Comparison of ENCODE assay signal across 10 cellular contexts in genomic region chr13:44396963-44397580, GRCh38. TPM values are rescaled to one million over a fixed set of nuclear protein-coding genes. Genes with fewer than 3 reads are reported as not detected.
DNase-seq lines count a peak whose midpoint lies in the region; ATAC-seq and TF ChIP-seq lines count a peak whose summit lies in the region.
"Had no signal": no experiment of that assay in that cellular context is flagged by ENCODE, and none has a peak within 500 bp of the region (broad histone marks: within the 10 kb centered on the region; RNA-seq: fewer than 3 reads in every experiment).

No MANE protein-coding gene starts in this region.

- H3K4me1 ChIP-seq in SK-N-SH (ENCODE audit: control insufficient read depth in 1 of 2, insufficient read depth in 2 of 2, low read depth in 1 of 2, low read length in 1 of 2) (peaks cover 0 to 42% of the 10 kb centered on the region in 2 experiments; a peak in 2 of 4 replicates), testis (peaks cover 21% of the 10 kb centered on the region)

- WGBS in SK-N-SH (ENCODE audit: low lambda C conversion rate), result 73% methylated on average over 15 of the region's 18 CpGs
- 21 to 25% methylated on average over 18 of the region's 18 CpGs for WGBS in testis, 2 donors

- peak; percentile 34 for TF ChIP-seq RAD21 in SK-N-SH (IDR thresholded peaks at IDR 0.05; ENCODE audit: low read length)

- CTCF ChIA-PET in SK-N-SH (lab: Yijun Ruan, JAX), result interaction anchor here (1.0 to 1.7 kb wide), 4 partner anchors 25 to 205 kb away, joined by 3 to 5 read pairs (median 4); no protein-coding TSS in a partner anchor

- H3K36me3 ChIP-seq in SK-N-SH (replicated peaks in 1 of 2; ENCODE audit: control insufficient read depth in 1 of 2, insufficient read depth in 2 of 2, low read length in 1 of 2) (no peaks in the 10 kb centered on the region), testis (ENCODE audit: low read depth, missing control alignments) (no peaks in the 10 kb centered on the region)
- H3K36me3 ChIP-seq: upper lobe of left lung had no signal

- TF ChIP-seq CTCF in SK-N-SH (IDR thresholded peaks at IDR 0.05), result no peak
- no peak for TF ChIP-seq CTCF in fibroblast of the aortic adventitia (IDR thresholded peaks at IDR 0.05; ENCODE audit: insufficient read depth, low read length)
- no peak for TF ChIP-seq CTCF in testis (IDR thresholded peaks at IDR 0.05)
- TF ChIP-seq CTCF in GM13976 (IDR thresholded peaks at IDR 0.05; ENCODE audit: borderline replicate concordance, control extremely low read depth, extremely low read depth, insufficient read depth, missing control alignments), result no peak

- no peaks in the 10 kb centered on the region for H3F3A ChIP-seq in SK-N-SH (replicated peaks; ENCODE audit: insufficient read depth)

- intact Hi-C loops in testis (cut with DNase I; ENCODE audit: low total_unique reads), result no loop called here

- H3K9me2 ChIP-seq in SK-N-SH, result no peaks in the 10 kb centered on the region

- H3K9ac ChIP-seq in SK-N-SH, result no peak overlapping the region

- in situ Hi-C loops in GM13976 (cut with MboI; ENCODE audit: low sequenced_read_pairs, unreplicated experiment), result no loop called here

- POLR2A ChIA-PET in SK-N-SH (lab: Yijun Ruan, JAX), result interaction anchor here (1.0 to 5.3 kb wide), 4 partner anchors 22 to 65 kb away, joined by 5 to 59 read pairs (median 8); partner anchors contain the start of gene SERP2

- H3K27me3 ChIP-seq in SK-N-SH (ENCODE audit: insufficient read depth), result no peaks in the 10 kb centered on the region
- no peaks in the 10 kb centered on the region for H3K27me3 ChIP-seq in testis
- H3K27me3 ChIP-seq: upper lobe of left lung had no signal

- H3K27ac ChIP-seq in SK-N-SH (ENCODE audit: low read depth in 2 of 2, low read length in 1 of 2) (peak overlapping the region in 1 of 2 experiments; percentile 98; a peak in 2 of 4 replicates), testis (peak overlapping the region; percentile 0 to 76)

- TF ChIP-seq POLR2A in testis (IDR thresholded peaks at IDR 0.05), result no peak

- H3K79me2 ChIP-seq in SK-N-SH (ENCODE audit: insufficient read depth), result no peaks in the 10 kb centered on the region

- no peaks in the 10 kb centered on the region for H3K9me3 ChIP-seq in SK-N-SH
- no peaks in the 10 kb centered on the region for H3K9me3 ChIP-seq in testis
- H3K9me3 ChIP-seq: upper lobe of left lung had no signal

- DNase-seq in SK-N-SH (peak; percentile 77), fibroblast of the aortic adventitia (ENCODE audit: low read depth) (peak; percentile 44), midbrain (lab: John Stamatoyannopoulos, UW) (peak; percentile 34), testis (no peak), GM13976 (ENCODE audit: low spot score) (no peak)
- DNase-seq: NCI-H2029, upper lobe of left lung had no signal

- H4K20me1 ChIP-seq in SK-N-SH (ENCODE audit: insufficient read depth), result no peaks in the 10 kb centered on the region

- H2AFZ ChIP-seq in SK-N-SH (ENCODE audit: low read depth), result no peak overlapping the region

- no peak overlapping the region for H3K4me3 ChIP-seq in SK-N-SH (ENCODE audit: low read depth in 2 of 2, low read length in 1 of 2)
- H3K4me3 ChIP-seq in fibroblast of the aortic adventitia (ENCODE audit: low read depth, low read length), result no peak overlapping the region
- no peak overlapping the region for H3K4me3 ChIP-seq in testis

- ATAC-seq in GM19452 (IDR thresholded peaks at IDR 0.05; ENCODE audit: unreplicated experiment), result no peak
- no peak for ATAC-seq in GM19467 (IDR thresholded peaks at IDR 0.05; ENCODE audit: unreplicated experiment)
- ATAC-seq in GM19397 (IDR thresholded peaks at IDR 0.05; ENCODE audit: unreplicated experiment), result no peak

- no peak overlapping the region for H3K4me2 ChIP-seq in SK-N-SH

- peak in 1 of 2 experiments; percentile 67; a peak in 2 of 4 replicates for TF ChIP-seq EP300 in SK-N-SH (IDR thresholded peaks at IDR 0.05; ENCODE audit: borderline replicate concordance in 1 of 2, low read depth in 1 of 2, low read length in 1 of 2)

TF ChIP-seq in SK-N-SH, 30 proteins besides CTCF, POLR2A, EP300 and RAD21:
- TF ChIP-seq, protein P1, sequence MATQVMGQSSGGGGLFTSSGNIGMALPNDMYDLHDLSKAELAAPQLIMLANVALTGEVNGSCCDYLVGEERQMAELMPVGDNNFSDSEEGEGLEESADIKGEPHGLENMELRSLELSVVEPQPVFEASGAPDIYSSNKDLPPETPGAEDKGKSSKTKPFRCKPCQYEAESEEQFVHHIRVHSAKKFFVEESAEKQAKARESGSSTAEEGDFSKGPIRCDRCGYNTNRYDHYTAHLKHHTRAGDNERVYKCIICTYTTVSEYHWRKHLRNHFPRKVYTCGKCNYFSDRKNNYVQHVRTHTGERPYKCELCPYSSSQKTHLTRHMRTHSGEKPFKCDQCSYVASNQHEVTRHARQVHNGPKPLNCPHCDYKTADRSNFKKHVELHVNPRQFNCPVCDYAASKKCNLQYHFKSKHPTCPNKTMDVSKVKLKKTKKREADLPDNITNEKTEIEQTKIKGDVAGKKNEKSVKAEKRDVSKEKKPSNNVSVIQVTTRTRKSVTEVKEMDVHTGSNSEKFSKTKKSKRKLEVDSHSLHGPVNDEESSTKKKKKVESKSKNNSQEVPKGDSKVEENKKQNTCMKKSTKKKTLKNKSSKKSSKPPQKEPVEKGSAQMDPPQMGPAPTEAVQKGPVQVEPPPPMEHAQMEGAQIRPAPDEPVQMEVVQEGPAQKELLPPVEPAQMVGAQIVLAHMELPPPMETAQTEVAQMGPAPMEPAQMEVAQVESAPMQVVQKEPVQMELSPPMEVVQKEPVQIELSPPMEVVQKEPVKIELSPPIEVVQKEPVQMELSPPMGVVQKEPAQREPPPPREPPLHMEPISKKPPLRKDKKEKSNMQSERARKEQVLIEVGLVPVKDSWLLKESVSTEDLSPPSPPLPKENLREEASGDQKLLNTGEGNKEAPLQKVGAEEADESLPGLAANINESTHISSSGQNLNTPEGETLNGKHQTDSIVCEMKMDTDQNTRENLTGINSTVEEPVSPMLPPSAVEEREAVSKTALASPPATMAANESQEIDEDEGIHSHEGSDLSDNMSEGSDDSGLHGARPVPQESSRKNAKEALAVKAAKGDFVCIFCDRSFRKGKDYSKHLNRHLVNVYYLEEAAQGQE (IDR thresholded peaks at IDR 0.05; ENCODE audit: low read depth, low read length), result no peak
- TF ChIP-seq JUND (IDR thresholded peaks at IDR 0.05) (no peak), NRF1 (IDR thresholded peaks at IDR 0.05; ENCODE audit: low read depth, low read length) (no peak), YY1 (IDR thresholded peaks at IDR 0.05; ENCODE audit: low read depth) (no peak), GATA2 (CRISPR knock-in tag; IDR thresholded peaks at IDR 0.05) (peak; percentile 86), CHD2 (IDR thresholded peaks at IDR 0.05; ENCODE audit: low read length, partially characterized antibody) (peak; percentile 7), MEF2A (IDR thresholded peaks at IDR 0.05; ENCODE audit: borderline replicate concordance, low read depth) (no peak), SMC3 (IDR thresholded peaks at IDR 0.05; ENCODE audit: low read depth, low read length) (peak; percentile 22; the same call in 1 of the 2 replicates), GABPA (IDR thresholded peaks at IDR 0.05; ENCODE audit: low read depth) (no peak), FOXJ3 (CRISPR knock-in tag; IDR thresholded peaks at IDR 0.05) (peak; percentile 53), FOXM1 (IDR thresholded peaks at IDR 0.05; ENCODE audit: low read depth) (no peak), TAF1 (IDR thresholded peaks at IDR 0.05; ENCODE audit: borderline replicate concordance, low read depth, low read length) (no peak), MXI1 (IDR thresholded peaks at IDR 0.05; ENCODE audit: low read depth, low read length) (peak; percentile 73; the same call in 1 of the 2 replicates), RCOR1 (IDR thresholded peaks at IDR 0.05; ENCODE audit: low read length) (peak; percentile 46)
- TF ChIP-seq, protein P2, sequence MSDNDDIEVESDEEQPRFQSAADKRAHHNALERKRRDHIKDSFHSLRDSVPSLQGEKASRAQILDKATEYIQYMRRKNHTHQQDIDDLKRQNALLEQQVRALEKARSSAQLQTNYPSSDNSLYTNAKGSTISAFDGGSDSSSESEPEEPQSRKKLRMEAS (IDR thresholded peaks at IDR 0.05; ENCODE audit: low read depth), result no peak

RNA-seq across cellular contexts. Expression of gene SERP2, which starts 23.4 kb away (rescaled TPM):
- polyA plus RNA-seq in SK-N-SH (2012; rRNA removed) (4.9 and 6.2 TPM in 2 replicates), testis (ENCODE audit: insufficient read depth, low read depth, low replicate concordance) (59.2 TPM)
- polyA plus RNA-seq in SK-N-SH (2012; cell fraction: cytosol; rRNA removed), result 5.9 and 6.0 TPM in 2 replicates
- 10.6 and 14.3 TPM in 2 replicates for polyA plus RNA-seq in SK-N-SH (2012; cell fraction: nucleus; rRNA removed)
- total RNA-seq in fibroblast of the aortic adventitia (ENCODE audit: low replicate concordance) (9.5 and 9.9 TPM in 2 replicates), testis (10 to 100 TPM; 23.5 to 31.4 TPM)

Comparison
In these comparisons a context has a peak if more than half of its experiments do, and no peak if none do; other contexts are left out.
1. DNase-seq: peak in SK-N-SH (single experiment), fibroblast of the aortic adventitia (single experiment) and midbrain (single experiment); none in testis (single experiment) and GM13976 (single experiment).